Comparison of ENCODE assay signal across 8 cellular contexts in the genomic region with DNA sequence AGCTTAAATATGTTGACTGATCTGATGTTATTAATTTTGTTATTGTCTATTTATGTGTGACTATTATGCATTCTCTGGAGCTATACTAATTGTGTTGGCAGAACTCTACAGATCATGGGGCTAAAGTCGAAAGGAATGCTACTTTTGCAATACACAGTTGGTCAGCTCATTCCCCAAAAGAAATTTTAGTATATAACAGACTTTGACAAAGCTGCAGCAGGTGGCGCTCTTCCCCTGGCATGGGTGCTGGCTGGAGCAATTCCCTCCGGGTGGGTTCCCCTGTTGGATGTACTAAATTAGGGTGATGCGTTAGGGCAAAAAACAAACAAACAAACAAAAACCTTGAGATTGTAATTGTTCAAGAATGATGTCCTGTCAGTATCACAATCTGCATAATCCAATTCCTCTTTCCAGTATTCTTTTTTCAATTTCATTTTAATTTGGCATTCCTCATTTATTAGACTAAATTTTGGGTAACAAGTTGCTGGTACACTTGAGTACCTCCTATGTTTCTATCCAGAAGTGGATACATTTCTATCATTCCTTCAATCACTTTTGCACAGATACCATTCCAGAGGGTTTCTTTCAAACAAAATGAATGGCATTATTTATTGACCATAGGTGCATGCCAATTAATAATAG.
DNase-seq lines count a peak whose midpoint lies in the region; ATAC-seq lines count a peak whose summit lies in the region.

No MANE protein-coding gene starts in this region.

- ATAC-seq in GM18909 (IDR thresholded peaks at IDR 0.05; ENCODE audit: poor library complexity, unreplicated experiment): no peak

- peak; percentile 22 for DNase-seq in NCI-H2107 treated with DMSO at 0.1 percent for 48 hours (lab: John Stamatoyannopoulos, UW; ENCODE audit: unreplicated experiment)
- DNase-seq in NCI-H2107 (lab: John Stamatoyannopoulos, UW): no peak
- DNase-seq in H4 (ENCODE audit: low spot score): peak; percentile 13
- peak; percentile 5 for DNase-seq in NCI-H2029 (lab: John Stamatoyannopoulos, UW)
- peak; percentile 7 for DNase-seq in activated naive CD4-positive, alpha-beta T cell treated with anti-CD3 and anti-CD28 coated beads, Interleukin-2, amount 50 U/mL, for 16 hours
- peak; percentile 67 for DNase-seq in iPS-NIHi7 (ENCODE audit: extremely low spot score)
- DNase-seq in NCI-H2227 (lab: John Stamatoyannopoulos, UW; ENCODE audit: unreplicated experiment): no peak

Comparison
In these comparisons a context has a peak if more than half of its experiments do, and no peak if none do; other contexts are left out.
1. DNase-seq: peak in NCI-H2107 treated with DMSO at 0.1 percent for 48 hours (single experiment), H4 (single experiment), NCI-H2029 (single experiment), activated naive CD4-positive, alpha-beta T cell treated with anti-CD3 and anti-CD28 coated beads, Interleukin-2, amount 50 U/mL, for 16 hours (single experiment) and iPS-NIHi7 (single experiment); none in NCI-H2107 (single experiment) and NCI-H2227 (single experiment).